18 cellular contexts compared by ENCODE assay signal in genomic region chr5:128202320-128202719, GRCh38.
DNase-seq lines count a peak whose midpoint lies in the region; ATAC-seq, FAIRE-seq and TF ChIP-seq lines count a peak whose summit lies in the region.
"Had no signal": no experiment of that assay in that cellular context is flagged by ENCODE, and none has a peak within 500 bp of the region (broad histone marks: within the 10 kb centered on the region; RNA-seq: fewer than 3 reads in every experiment).

No MANE protein-coding gene starts in this region.

- peaks cover 40% of the 10 kb centered on the region for H3F3A ChIP-seq in PC-9 (ENCODE audit: insufficient read depth, low read depth)

- DNase-seq in A549 (ENCODE audit: low read depth in 1 of 2, low spot score in 1 of 2), result no peak
- DNase-seq in AG10803 (ENCODE audit: low read depth), result peak; percentile 12
- no peak for DNase-seq in PC-9
- DNase-seq in iris pigment epithelial cell (ENCODE audit: low read depth), result peak; percentile 45
- DNase-seq in WTC11 (ENCODE audit: low spot score), result no peak
- no peak for DNase-seq in NCI-H748 treated with DMSO at 0.1 percent for 48 hours (lab: John Stamatoyannopoulos, UW)
- no peak for DNase-seq in NCI-H510A (lab: John Stamatoyannopoulos, UW)
- DNase-seq: AML-193; Caco-2; CD8-positive, alpha-beta memory T cell; DND-41; GDM1; KBM-7 had no signal

- no peaks in the 10 kb centered on the region for H3K36me3 ChIP-seq in PC-9 (ENCODE audit: low read depth)
- H3K36me3 ChIP-seq: BLaER1 had no signal

- H3K27ac Mint-ChIP-seq in WTC11, result no peak overlapping the region

- H3K9me3 ChIP-seq in A549 (no peaks in the 10 kb centered on the region), PC-9 (ENCODE audit: insufficient read depth, low read depth) (peaks cover 8% of the 10 kb centered on the region; the same call in 1 of the 2 replicates)
- H3K9me3 ChIP-seq: BLaER1, Caco-2 had no signal

- ATAC-seq in A549 (no peak), WTC11 (no peak), HG03439 (IDR thresholded peaks at IDR 0.05; ENCODE audit: unreplicated experiment) (no peak)
- ATAC-seq: HCT116 had no signal

- H3K4me1 Mint-ChIP-seq in WTC11, result peaks cover 10% of the 10 kb centered on the region

- H4K20me1 ChIP-seq in PC-9 (ENCODE audit: insufficient read depth), result no peaks in the 10 kb centered on the region
- H4K20me1 ChIP-seq: BLaER1 had no signal

- no peaks in the 10 kb centered on the region for H3K9me2 ChIP-seq in PC-9 (ENCODE audit: insufficient read depth)

- no peak overlapping the region for H2AFZ ChIP-seq in PC-9

- no peak for FAIRE-seq in A549 (lab: Jason Lieb, UNC)
- FAIRE-seq: GM12892, H54 had no signal

- intact Hi-C loops in PC-9 (cut with micrococcal nuclease; ENCODE audit: unreplicated experiment), result no loop called here

- H3K4me1 ChIP-seq in A549 (peaks cover 24% of the 10 kb centered on the region), PC-9 (replicated peaks; ENCODE audit: insufficient read depth) (peaks cover 50% of the 10 kb centered on the region)

- H3K4me3 Mint-ChIP-seq in WTC11, result no peak overlapping the region
- H3K4me3 Mint-ChIP-seq: CD8-positive, alpha-beta memory T cell had no signal

- no peak for TF ChIP-seq RAD21 in A549 (conservative IDR thresholded peaks at IDR 0.05 in 1 of 2, IDR thresholded peaks at IDR 0.05 in 1 of 2)

- H3K27me3 Mint-ChIP-seq in WTC11 (ENCODE audit: low read depth), result peaks cover 20% of the 10 kb centered on the region

- no peaks in the 10 kb centered on the region for H3K9me3 Mint-ChIP-seq in WTC11
- H3K9me3 Mint-ChIP-seq: CD8-positive, alpha-beta memory T cell had no signal

- H3K79me2 ChIP-seq in PC-9 (ENCODE audit: low read depth), result no peaks in the 10 kb centered on the region

- TF ChIP-seq EP300 in A549 (IDR thresholded peaks at IDR 0.05), result no peak

- CTCF ChIA-PET in A549 (lab: Yijun Ruan, JAX) (interaction anchor here (0.8 to 3.4 kb wide), 28 partner anchors 13 to 640 kb away, joined by 3 to 25 read pairs (median 4); no protein-coding TSS in a partner anchor), PC-9 (lab: Charles Lee) (interaction anchor here (0.5 kb wide), 1 partner anchor 638 kb away, joined by 4 read pairs; no protein-coding TSS in a partner anchor), WTC11 (lab: Charles Lee) (interaction anchor here (0.8 to 1.2 kb wide), 4 partner anchors 324 to 638 kb away, joined by 3 to 18 read pairs (median 8); no protein-coding TSS in a partner anchor)

- WGBS in A549 (ENCODE audit: missing lambda C conversion rate), result 65% methylated on average over 4 of the region's 4 CpGs

- no TSS peak for BruUV-seq in PC-9 (replicated peaks; lab: Mats Ljungman, UMichigan)

- H3K27ac ChIP-seq in A549 (no peak overlapping the region), PC-9 (no peak overlapping the region)
- H3K27ac ChIP-seq: BLaER1 had no signal

- TF ChIP-seq POLR2A in A549 (IDR thresholded peaks at IDR 0.05; ENCODE audit: low read length), result no peak

- no peaks in the 10 kb centered on the region for H3K36me3 Mint-ChIP-seq in WTC11

- POLR2A ChIA-PET in A549 (lab: Yijun Ruan, JAX) (no interaction called here), PC-9 (lab: Charles Lee; ENCODE audit: unreplicated experiment) (no interaction called here), WTC11 (lab: Charles Lee) (no interaction called here)

- TF ChIP-seq CTCF in A549 (IDR thresholded peaks at IDR 0.05), result no peak
- TF ChIP-seq CTCF in AG10803 (conservative IDR thresholded peaks at IDR 0.05; ENCODE audit: low read length), result no peak
- TF ChIP-seq CTCF in PC-9 (conservative IDR thresholded peaks at IDR 0.05), result no peak
- TF ChIP-seq CTCF in WTC11 (IDR thresholded peaks at IDR 0.05), result no peak

- H3K27me3 ChIP-seq in PC-9 (ENCODE audit: insufficient read depth, low read depth), result no peaks in the 10 kb centered on the region
- H3K27me3 ChIP-seq: BLaER1 had no signal

- H3K4me2 ChIP-seq in A549 (no peak overlapping the region), PC-9 (peak overlapping the region; percentile 81)

- H3K4me3 ChIP-seq in A549 (no peak overlapping the region), AG10803 (ENCODE audit: low read length) (no peak overlapping the region), PC-9 (no peak overlapping the region)
- H3K4me3 ChIP-seq: BLaER1 had no signal

TF ChIP-seq in A549, 52 proteins besides CTCF, POLR2A, EP300 and RAD21:
- TF ChIP-seq HEYL (CRISPR knock-in tag; IDR thresholded peaks at IDR 0.05) (no peak), CEBPB (IDR thresholded peaks at IDR 0.05) (peak; percentile 26 to 77; a peak in 2 of 4 replicates), RFX5 (IDR thresholded peaks at IDR 0.05) (no peak)

TF ChIP-seq in WTC11, 78 proteins besides CTCF, POLR2A, EP300 and RAD21 (continues in another document):
- TF ChIP-seq NFE2L1 (CRISPR knock-in tag; IDR thresholded peaks at IDR 0.05), result no peak
- no peak for TF ChIP-seq USF2 (CRISPR knock-in tag; IDR thresholded peaks at IDR 0.05)
- no peak for TF ChIP-seq PRRX2 (CRISPR knock-in tag; IDR thresholded peaks at IDR 0.05)
- no peak for TF ChIP-seq ZNF532 (CRISPR knock-in tag; IDR thresholded peaks at IDR 0.05; ENCODE audit: borderline replicate concordance)
- no peak for TF ChIP-seq ZSCAN18 (CRISPR knock-in tag; IDR thresholded peaks at IDR 0.05)
- no peak for TF ChIP-seq TCF7 (CRISPR knock-in tag; IDR thresholded peaks at IDR 0.05; ENCODE audit: low read depth)
- no peak for TF ChIP-seq FOXJ3 (CRISPR knock-in tag; IDR thresholded peaks at IDR 0.05; ENCODE audit: borderline replicate concordance)
- TF ChIP-seq FOXP1 (CRISPR knock-in tag; IDR thresholded peaks at IDR 0.05; ENCODE audit: borderline replicate concordance), result no peak
- no peak for TF ChIP-seq MXD4 (CRISPR knock-in tag; IDR thresholded peaks at IDR 0.05; ENCODE audit: borderline replicate concordance)

Comparison
In these comparisons a context has a peak if more than half of its experiments do, and no peak if none do; other contexts are left out.
1. DNase-seq: peak in AG10803 (single experiment) and iris pigment epithelial cell (single experiment); none in A549 (0 of 2), PC-9 (0 of 2), WTC11 (single experiment), NCI-H748 treated with DMSO at 0.1 percent for 48 hours (single experiment) and NCI-H510A (single experiment).